ENCODE assay signal across 10 cellular contexts in the genomic region with DNA sequence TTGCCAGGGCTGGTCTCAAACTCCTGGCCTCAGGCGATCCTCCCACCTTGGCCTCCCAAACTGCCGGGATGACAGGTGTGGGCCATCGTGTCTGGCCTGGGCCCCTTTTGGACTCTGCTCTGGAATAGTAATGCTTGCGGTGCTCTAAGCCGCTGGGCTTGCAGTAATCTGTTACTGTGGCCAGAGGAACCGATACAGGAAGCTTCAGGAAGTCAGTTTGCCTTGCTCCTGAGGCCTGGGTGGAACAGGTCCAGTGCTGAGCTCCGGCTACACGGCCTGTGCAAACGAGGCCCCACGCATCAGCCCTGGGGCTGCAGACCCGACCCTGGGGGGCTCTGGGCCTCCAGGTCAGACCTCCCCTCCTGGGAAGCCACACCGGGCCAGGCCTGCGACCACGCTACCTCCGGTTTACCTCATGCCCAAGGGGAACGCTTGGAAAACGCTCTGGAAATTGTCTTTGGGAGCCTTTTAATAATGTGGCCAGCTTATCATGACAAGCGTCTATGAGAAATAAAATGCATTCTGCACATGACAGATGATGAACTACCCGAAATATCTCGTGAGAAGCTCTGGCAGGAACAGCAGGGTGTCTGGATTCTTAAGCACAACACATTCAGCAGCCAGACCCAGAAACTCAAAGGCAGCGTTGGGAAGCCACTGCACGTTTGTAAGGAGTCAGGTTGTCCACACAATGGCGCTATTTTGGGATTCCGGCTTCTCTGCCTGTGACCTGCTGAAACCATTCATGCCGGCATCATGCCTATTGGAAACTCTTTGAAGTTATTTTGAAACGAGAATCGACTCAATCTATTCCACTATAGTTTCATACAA.
A peak's percentile ranks its signal among the peaks of the same experiment; 100 is the strongest.
DNase-seq lines count a peak whose midpoint lies in the region; ATAC-seq and TF ChIP-seq lines count a peak whose summit lies in the region.
"Had no signal": no experiment of that assay in that cellular context is flagged by ENCODE, and none has a peak within 500 bp of the region (broad histone marks: within the 10 kb centered on the region; RNA-seq: fewer than 3 reads in every experiment).

No MANE protein-coding gene starts in this region.

- H3K27ac ChIP-seq in angular gyrus (ENCODE audit: low read depth, low read length) = peak overlapping the region; percentile 93

- peak; percentile 59 for DNase-seq in activated effector memory CD4-positive, alpha-beta T cell treated with anti-CD3 and anti-CD28 coated beads, Interleukin-2, amount 50 U/mL, for 16 hours
- DNase-seq in activated effector memory CD4-positive, alpha-beta T cell treated with Interleukin-2 at 50 U/mL for 16 hours = no peak
- peak; percentile 75 for DNase-seq in inferior parietal cortex (ENCODE audit: extremely low spot score)
- DNase-seq in superior temporal gyrus (ENCODE audit: extremely low spot score) = peak; percentile 74
- no peak for DNase-seq in GM10266 (ENCODE audit: extremely low spot score)
- no peak for DNase-seq in KG1 (lab: John Stamatoyannopoulos, UW)
- DNase-seq: CD4-positive, CD25-positive, alpha-beta regulatory T cell; T-cell had no signal

- no peak for ATAC-seq in HG02798 (IDR thresholded peaks at IDR 0.05; ENCODE audit: poor library complexity, unreplicated experiment)

- TF ChIP-seq CTCF in GM10266 (IDR thresholded peaks at IDR 0.05; ENCODE audit: control insufficient read depth, insufficient read depth, low read depth, missing control alignments) = no peak

Comparison
In these comparisons a context has a peak if more than half of its experiments do, and no peak if none do; other contexts are left out.
1. DNase-seq: peak in activated effector memory CD4-positive, alpha-beta T cell treated with anti-CD3 and anti-CD28 coated beads, Interleukin-2, amount 50 U/mL, for 16 hours (single experiment), inferior parietal cortex (single experiment) and superior temporal gyrus (single experiment); none in activated effector memory CD4-positive, alpha-beta T cell treated with Interleukin-2 at 50 U/mL for 16 hours (single experiment), GM10266 (single experiment) and KG1 (single experiment).